In the genomic region with DNA sequence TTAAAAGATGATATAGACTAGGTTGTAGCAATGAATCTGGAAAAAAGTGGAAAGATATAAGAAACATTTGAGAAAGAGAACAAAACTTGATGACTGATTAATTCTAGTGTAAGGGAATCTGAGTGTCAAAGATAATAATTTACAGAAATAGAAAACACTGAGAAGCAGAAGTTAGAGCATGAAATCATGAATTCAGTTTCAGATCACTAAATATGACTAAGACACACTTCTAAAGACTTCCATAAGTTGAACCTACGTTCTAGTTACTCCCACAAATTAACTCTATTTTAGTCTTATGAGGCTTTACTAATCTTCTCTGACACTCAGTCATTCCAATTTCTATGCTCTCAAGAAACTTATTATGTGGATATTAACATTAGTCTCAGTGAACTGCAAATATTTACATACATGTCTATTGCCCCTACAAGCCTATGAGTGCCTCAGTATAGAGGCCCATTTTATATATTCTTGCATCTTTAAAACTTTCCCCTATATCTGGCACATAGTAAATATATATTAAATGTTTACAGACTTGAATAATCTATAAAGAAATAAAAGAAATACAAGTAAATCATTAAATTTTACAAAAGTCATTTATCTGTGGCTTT, we compare ENCODE assay signal across 11 cellular contexts. TPM values are rescaled to one million over a fixed set of nuclear protein-coding genes. Genes with fewer than 3 reads are reported as not detected.
A peak's percentile ranks its signal among the peaks of the same experiment; 100 is the strongest.
DNase-seq lines count a peak whose midpoint lies in the region; ATAC-seq and TF ChIP-seq lines count a peak whose summit lies in the region.
"Had no signal": no experiment of that assay in that cellular context is flagged by ENCODE, and none has a peak within 500 bp of the region (broad histone marks: within the 10 kb centered on the region; RNA-seq: fewer than 3 reads in every experiment).

No MANE protein-coding gene starts in this region.

- WGBS in psoas muscle, 3 donors, result 79 to 85% (median 82%) methylated on average over 1 of the region's 1 CpG

- H3K9me2 ChIP-seq in DOHH2 (replicated peaks; ENCODE audit: control insufficient read depth, low read length) (no peaks in the 10 kb centered on the region), PC-9 (ENCODE audit: insufficient read depth) (no peaks in the 10 kb centered on the region)

- H3K36me3 ChIP-seq in DOHH2 (ENCODE audit: control insufficient read depth, low read length) (peaks cover 85% of the 10 kb centered on the region), psoas muscle (ENCODE audit: insufficient read depth in 1 of 2, low read depth in 1 of 2) (peaks cover 3 to 97% of the 10 kb centered on the region in 2 donors), PC-9 (ENCODE audit: low read depth) (peaks cover 17% of the 10 kb centered on the region; the same call in 1 of the 2 replicates)

- no peak overlapping the region for H3K27ac Mint-ChIP-seq in mesothelial cell of epicardium

- POLR2A ChIA-PET in PC-9 (lab: Charles Lee; ENCODE audit: unreplicated experiment), result no interaction called here

- TF ChIP-seq CTCF in DOHH2 (IDR thresholded peaks at IDR 0.05; ENCODE audit: low read depth, low read length, poor library complexity, severe bottlenecking), result no peak
- no peak for TF ChIP-seq CTCF in foreskin keratinocyte (conservative IDR thresholded peaks at IDR 0.05)
- TF ChIP-seq CTCF in psoas muscle (IDR thresholded peaks at IDR 0.05), result no peak
- TF ChIP-seq CTCF in PC-9 (conservative IDR thresholded peaks at IDR 0.05), result no peak
- TF ChIP-seq CTCF in mesothelial cell of epicardium (IDR thresholded peaks at IDR 0.05; ENCODE audit: unreplicated experiment), result no peak

- H3K9me3 Mint-ChIP-seq in mesothelial cell of epicardium, result no peaks in the 10 kb centered on the region

- H3K4me2 ChIP-seq in DOHH2 (ENCODE audit: low read length) (no peak overlapping the region), PC-9 (no peak overlapping the region)

- DNase-seq in foreskin keratinocyte (no peak), psoas muscle (no peak), PC-9 (no peak), mesothelial cell of epicardium (ENCODE audit: low spot score in 2 of 2, unreplicated experiment in 2 of 2) (no peak)
- DNase-seq: activated effector memory CD4-positive, alpha-beta T cell treated with Interleukin-2 at 50 U/mL for 16 hours; colonic mucosa; heart right ventricle had no signal

- no peak overlapping the region for H2AFZ ChIP-seq in PC-9

- CTCF ChIA-PET in PC-9 (lab: Charles Lee), result no interaction called here

- H3K4me1 ChIP-seq in DOHH2 (ENCODE audit: control insufficient read depth, low read length) (peaks cover 20% of the 10 kb centered on the region), foreskin keratinocyte (no peaks in the 10 kb centered on the region), psoas muscle (no peaks in the 10 kb centered on the region), PC-9 (replicated peaks; ENCODE audit: insufficient read depth) (no peaks in the 10 kb centered on the region)
- H3K4me1 ChIP-seq: colonic mucosa, heart right ventricle had no signal

- H3K4me3 Mint-ChIP-seq in mesothelial cell of epicardium, result no peak overlapping the region

- intact Hi-C loops in psoas muscle (cut with DNase I) (loop anchor here (10.0 kb wide), 1 partner anchor 938 kb away; no protein-coding TSS in a partner anchor), PC-9 (cut with micrococcal nuclease; ENCODE audit: unreplicated experiment) (no loop called here)

- H3K4me3 ChIP-seq in DOHH2 (ENCODE audit: low read length), result no peak overlapping the region
- no peak overlapping the region for H3K4me3 ChIP-seq in psoas muscle
- H3K4me3 ChIP-seq in PC-9, result no peak overlapping the region
- H3K4me3 ChIP-seq: colonic mucosa, heart right ventricle had no signal

- ATAC-seq in GM19351 (IDR thresholded peaks at IDR 0.05; ENCODE audit: unreplicated experiment) (peak; percentile 89), HG02840 (IDR thresholded peaks at IDR 0.05; ENCODE audit: low FRiP score, unreplicated experiment) (peak; percentile 96), HG03575 (IDR thresholded peaks at IDR 0.05; ENCODE audit: extremely low read depth, insufficient number of reproducible peaks, low FRiP score, unreplicated experiment) (peak; percentile 70), foreskin keratinocyte (no peak), psoas muscle (no peak)
- ATAC-seq: heart right ventricle had no signal

- no peaks in the 10 kb centered on the region for H3K79me2 ChIP-seq in DOHH2 (ENCODE audit: control insufficient read depth, low read length)
- H3K79me2 ChIP-seq in PC-9 (ENCODE audit: low read depth), result no peaks in the 10 kb centered on the region

- no peaks in the 10 kb centered on the region for H3K9me3 ChIP-seq in DOHH2 (ENCODE audit: control insufficient read depth, insufficient read depth, low read length)
- H3K9me3 ChIP-seq in psoas muscle, result no peaks in the 10 kb centered on the region
- H3K9me3 ChIP-seq in PC-9 (ENCODE audit: insufficient read depth, low read depth), result no peaks in the 10 kb centered on the region
- H3K9me3 ChIP-seq: colonic mucosa, heart right ventricle had no signal

- no peaks in the 10 kb centered on the region for H3K4me1 Mint-ChIP-seq in mesothelial cell of epicardium

- no peaks in the 10 kb centered on the region for H3F3A ChIP-seq in DOHH2 (ENCODE audit: control insufficient read depth, insufficient read depth)
- no peaks in the 10 kb centered on the region for H3F3A ChIP-seq in PC-9 (ENCODE audit: insufficient read depth, low read depth)

- H3K27ac ChIP-seq in DOHH2 (ENCODE audit: low read depth, low read length) (peak overlapping the region; percentile 35; the same call in 1 of the 2 replicates), foreskin keratinocyte (no peak overlapping the region), psoas muscle (no peak overlapping the region), PC-9 (no peak overlapping the region)
- H3K27ac ChIP-seq: colonic mucosa, heart right ventricle had no signal

- H3K36me3 Mint-ChIP-seq in mesothelial cell of epicardium, result peaks cover 38% of the 10 kb centered on the region

- BruUV-seq in PC-9 (replicated peaks; lab: Mats Ljungman, UMichigan), result no TSS peak

- H4K20me1 ChIP-seq in DOHH2 (ENCODE audit: control insufficient read depth, insufficient read depth, low read depth, low read length) (no peaks in the 10 kb centered on the region), PC-9 (ENCODE audit: insufficient read depth) (no peaks in the 10 kb centered on the region)

- no peaks in the 10 kb centered on the region for H3K27me3 Mint-ChIP-seq in mesothelial cell of epicardium (ENCODE audit: low read depth)

- H3K27me3 ChIP-seq in DOHH2 (ENCODE audit: control insufficient read depth, low read length) (no peaks in the 10 kb centered on the region), foreskin keratinocyte (no peaks in the 10 kb centered on the region), psoas muscle (ENCODE audit: insufficient read depth in 3 of 3, low read length in 2 of 3) (no peaks in the 10 kb centered on the region), PC-9 (ENCODE audit: insufficient read depth, low read depth) (no peaks in the 10 kb centered on the region)
- H3K27me3 ChIP-seq: colonic mucosa, heart right ventricle had no signal

RNA-seq across cellular contexts. Expression of a gene that starts 30.4 kb away (rescaled TPM):
- total RNA-seq in foreskin keratinocyte (29.5 and 32.1 TPM in 2 replicates), psoas muscle (10 to 100 TPM; 28.1 to 42.8 (median 31.8) TPM), PC-9 (2021) (23.1 and 25.9 TPM in 2 replicates), mesothelial cell of epicardium (29.4 to 33.3 TPM (median 31.8 TPM) in 3 replicates)
- polyA plus RNA-seq in foreskin keratinocyte (14.0 and 14.4 TPM in 2 replicates), psoas muscle (10 to 100 TPM; 23.8 to 35.3 (median 29.3) TPM)

Comparison
In these comparisons a context has a peak if more than half of its experiments do, and no peak if none do; other contexts are left out.
1. ATAC-seq: peak in GM19351 (single experiment), HG02840 (single experiment) and HG03575 (single experiment); none in foreskin keratinocyte (single experiment) and psoas muscle (0 of 4).